17 cellular contexts compared by ENCODE assay signal in the genomic region with DNA sequence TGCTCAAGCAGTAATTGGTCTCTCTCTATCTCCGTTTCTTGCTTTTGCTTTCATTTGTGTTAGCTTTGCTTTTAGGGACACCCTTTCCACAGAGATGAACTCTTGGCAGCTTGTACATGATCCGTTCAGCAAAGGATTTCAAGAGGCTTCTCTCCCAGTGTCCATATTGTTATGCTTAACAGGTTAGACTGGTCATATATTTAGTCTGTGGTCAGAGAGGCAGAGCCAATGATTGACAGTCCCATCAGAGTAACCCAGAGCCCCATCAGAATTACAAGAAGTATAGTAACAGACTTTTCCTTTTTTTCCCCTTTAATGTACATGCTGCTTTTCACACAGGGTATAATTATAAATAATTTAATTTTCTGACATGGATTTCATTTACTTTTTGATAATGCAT.
DNase-seq lines count a peak whose midpoint lies in the region; ATAC-seq and TF ChIP-seq lines count a peak whose summit lies in the region.
"Had no signal": no experiment of that assay in that cellular context is flagged by ENCODE, and none has a peak within 500 bp of the region (broad histone marks: within the 10 kb centered on the region; RNA-seq: fewer than 3 reads in every experiment).

No MANE protein-coding gene starts in this region.

- no peak for TF ChIP-seq CTCF in LNCaP clone FGC (IDR thresholded peaks at IDR 0.05; ENCODE audit: control insufficient read depth, extremely low read depth, insufficient read depth)

- H3K4me3 ChIP-seq in LNCaP clone FGC (ENCODE audit: low read depth, low read length) = no peak overlapping the region
- H3K4me3 ChIP-seq: BLaER1, GM23248, MG63 had no signal

- DNase-seq in SIG-M5 treated with dmso at 0.1 percent for 504 hours (lab: John Stamatoyannopoulos, UW; ENCODE audit: unreplicated experiment) (peak; percentile 18), SIG-M5 (lab: John Stamatoyannopoulos, UW) (no peak), LNCaP clone FGC (ENCODE audit: low read depth) (peak; percentile 38), OCI-M1 (lab: John Stamatoyannopoulos, UW) (peak; percentile 8), fibroblast of peridontal ligament (ENCODE audit: extremely low read depth) (peak; percentile 5), COLO829 (ENCODE audit: low spot score) (no peak)
- DNase-seq: 8988T, GM23248, HCEC 1CT, KG1, MG63, NCI-H1105 treated with DMSO at 0.1 percent for 48 hours, NCI-H1694 treated with DMSO at 0.1 percent for 48 hours, SHP77 treated with DMSO at 0.1 percent for 48 hours had no signal

- ATAC-seq in HG03521 (IDR thresholded peaks at IDR 0.05; ENCODE audit: unreplicated experiment) (no peak), HG03108 (IDR thresholded peaks at IDR 0.05; ENCODE audit: unreplicated experiment) (no peak)

Comparison
In these comparisons a context has a peak if more than half of its experiments do, and no peak if none do; other contexts are left out.
1. DNase-seq: peak in SIG-M5 treated with dmso at 0.1 percent for 504 hours (single experiment), LNCaP clone FGC (single experiment), OCI-M1 (single experiment) and fibroblast of peridontal ligament (single experiment); none in SIG-M5 (single experiment) and COLO829 (single experiment).